ENCODE assay signal across 18 cellular contexts in the genomic region with DNA sequence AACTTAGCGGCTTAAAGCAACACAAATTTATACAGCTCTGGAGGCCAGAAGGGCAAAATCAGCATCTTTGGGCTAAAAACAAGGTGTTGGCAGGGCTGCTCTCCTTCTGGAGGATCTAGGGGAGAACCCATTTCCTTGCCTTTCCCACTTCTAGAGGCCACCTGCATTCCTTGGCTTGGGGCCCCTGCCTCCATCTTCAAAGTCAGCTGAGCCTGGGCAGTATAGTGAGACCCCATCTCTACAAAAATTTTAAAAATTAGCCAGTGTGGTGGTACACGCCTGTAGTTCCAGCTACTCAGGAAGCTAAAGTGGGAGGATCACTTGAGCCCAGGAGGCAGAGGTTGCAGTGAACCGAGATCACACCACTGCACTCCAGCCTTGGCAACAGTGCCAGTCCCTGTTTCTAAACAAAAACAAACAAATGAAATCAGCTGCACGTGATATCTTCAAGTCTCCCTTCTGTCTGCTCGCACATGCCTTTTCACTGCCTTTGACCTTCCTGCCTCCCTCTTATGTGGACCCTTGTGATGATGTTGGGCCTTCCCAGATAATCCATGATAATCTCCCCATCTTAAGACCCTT.
A peak's percentile ranks its signal among the peaks of the same experiment; 100 is the strongest.
DNase-seq lines count a peak whose midpoint lies in the region; ATAC-seq and TF ChIP-seq lines count a peak whose summit lies in the region.
"Had no signal": no experiment of that assay in that cellular context is flagged by ENCODE, and none has a peak within 500 bp of the region (broad histone marks: within the 10 kb centered on the region; RNA-seq: fewer than 3 reads in every experiment).

No MANE protein-coding gene starts in this region.

- no peak overlapping the region for H2AK5ac ChIP-seq in mesenchymal stem cell (ENCODE audit: low read length, severe bottlenecking)

- TF ChIP-seq CTCF in Loucy (conservative IDR thresholded peaks at IDR 0.05; ENCODE audit: low read length) (no peak), brain (conservative IDR thresholded peaks at IDR 0.05) (no peak), GM10248 (IDR thresholded peaks at IDR 0.05; ENCODE audit: control extremely low read depth, extremely low read depth, low read depth, missing control alignments) (no peak)

- H3K9ac ChIP-seq in Loucy (ENCODE audit: low read depth, low read length, poor library complexity, severe bottlenecking) (no peak overlapping the region), mesenchymal stem cell (ENCODE audit: low read length) (no peak overlapping the region)

- H3K4me2 ChIP-seq in Loucy (ENCODE audit: low read depth, low read length, poor library complexity, severe bottlenecking) (no peak overlapping the region), mesenchymal stem cell (ENCODE audit: low read length, poor library complexity, severe bottlenecking) (no peak overlapping the region)

- no peaks in the 10 kb centered on the region for H3F3A ChIP-seq in Loucy (ENCODE audit: low read depth)

- no peak overlapping the region for H2BK5ac ChIP-seq in mesenchymal stem cell (ENCODE audit: low read depth, low read length, poor library complexity, severe bottlenecking)

- DNase-seq in mesenchymal stem cell, result peak; percentile 65
- no peak for DNase-seq in NCI-H446 (lab: John Stamatoyannopoulos, UW)
- DNase-seq in GM10248 (ENCODE audit: extremely low spot score), result no peak
- no peak for DNase-seq in T-cell
- DNase-seq: activated CD8-positive, alpha-beta memory T cell treated with anti-CD3 and anti-CD28 coated beads, Interleukin-2, amount 50 U/mL, for 4 hours; activated naive CD4-positive, alpha-beta T cell; DMS153; glutamatergic neuron; immature natural killer cell; NCI-H2171 treated with DMSO at 0.1 percent for 48 hours; SHP77 treated with DMSO at 0.1 percent for 48 hours; stimulated activated CD4-positive, alpha-beta T cell treated with anti-CD3 and anti-CD28 coated beads, Interleukin-2, amount 100 ng/mL, for 24 hours had no signal

- ATAC-seq in HG03095 (IDR thresholded peaks at IDR 0.05; ENCODE audit: unreplicated experiment) (no peak), T-cell (replicated peaks in 1 of 4) (no peak)

- H3K27ac Mint-ChIP-seq in brain, result peak overlapping the region in 3 of 5 experiments; percentile 23 to 87 (median 44)
- H3K27ac Mint-ChIP-seq in T-cell, result peak overlapping the region in 1 of 2 donors; percentile 17

- peak overlapping the region; percentile 90 to 99 for H2BK12ac ChIP-seq in mesenchymal stem cell (ENCODE audit: low read length in 2 of 2)

- no peaks in the 10 kb centered on the region for H3K79me2 ChIP-seq in Loucy (ENCODE audit: insufficient read depth, low read length)

- no peak overlapping the region for H3K27ac ChIP-seq in mesenchymal stem cell (ENCODE audit: low read length, poor library complexity, severe bottlenecking)
- peak overlapping the region; percentile 71 for H3K27ac ChIP-seq in thymus (ENCODE audit: low read depth)

- peak overlapping the region; percentile 11 for H2BK120ac ChIP-seq in mesenchymal stem cell (ENCODE audit: low read depth, low read length)

- H4K91ac ChIP-seq in mesenchymal stem cell (ENCODE audit: low read length), result peak overlapping the region; percentile 95

- H3K27me3 Mint-ChIP-seq in brain (peaks cover 10% of the 10 kb centered on the region), T-cell (no peaks in the 10 kb centered on the region)

- POLR2A ChIA-PET in GM10248 (lab: Yijun Ruan, JAX) (no interaction called here), T-cell (lab: Charles Lee) (no interaction called here)

- CTCF ChIA-PET in GM10248 (lab: Yijun Ruan, JAX), result interaction anchor here (2.8 kb wide), 1 partner anchor 459 kb away, joined by 15 read pairs; no protein-coding TSS in a partner anchor
- CTCF ChIA-PET in T-cell (lab: Charles Lee), result interaction anchor here (0.6 kb wide), 2 partner anchors 20 to 542 kb away, joined by 3 to 7 read pairs; no protein-coding TSS in a partner anchor

- 79% methylated on average over 5 of the region's 5 CpGs for WGBS in mesenchymal stem cell
- 92% methylated on average over 5 of the region's 5 CpGs for whole genome bisulfite sequencing in thymus

- H4K8ac ChIP-seq in mesenchymal stem cell (ENCODE audit: low read length), result peak overlapping the region; percentile 86

- H3K9me2 ChIP-seq in Loucy (replicated peaks; ENCODE audit: low read depth, low read length), result no peaks in the 10 kb centered on the region

- H3K4me3 Mint-ChIP-seq in brain (no peak overlapping the region), T-cell (no peak overlapping the region)
- H3K4me3 Mint-ChIP-seq: memory B cell had no signal

- no peak overlapping the region for H3K14ac ChIP-seq in mesenchymal stem cell (ENCODE audit: low read length in 2 of 2)

- peak overlapping the region in 1 of 2 experiments; percentile 89 for H3K18ac ChIP-seq in mesenchymal stem cell (ENCODE audit: low read depth in 1 of 2, low read length in 2 of 2)

- H3K4ac ChIP-seq in mesenchymal stem cell (ENCODE audit: low read depth in 1 of 2, low read length in 2 of 2), result peak overlapping the region in 1 of 2 experiments; percentile 87

- H3K9me3 ChIP-seq in Loucy (ENCODE audit: insufficient read depth, low read depth, low read length) (no peaks in the 10 kb centered on the region), mesenchymal stem cell (ENCODE audit: control insufficient read depth, low read length) (peaks cover 3% of the 10 kb centered on the region), thymus (ENCODE audit: control insufficient read depth) (no peaks in the 10 kb centered on the region)
- H3K9me3 ChIP-seq: neutrophil had no signal

- H3K36me3 Mint-ChIP-seq in brain (peaks cover 12% of the 10 kb centered on the region), T-cell (no peaks in the 10 kb centered on the region)

- H3K9me3 Mint-ChIP-seq in brain, result peaks cover 0 to 17% (median 6%) of the 10 kb centered on the region in 5 experiments
- H3K9me3 Mint-ChIP-seq in T-cell, result peaks cover 0 to 4% (median 2%) of the 10 kb centered on the region in 3 donors

- no peak overlapping the region for H3K23ac ChIP-seq in mesenchymal stem cell (ENCODE audit: low read length in 2 of 2)

- H3K79me1 ChIP-seq in mesenchymal stem cell (replicated peaks; ENCODE audit: low read length, poor library complexity, severe bottlenecking), result no peaks in the 10 kb centered on the region

- H3K36me3 ChIP-seq in Loucy (ENCODE audit: insufficient read depth, low read length) (no peaks in the 10 kb centered on the region), mesenchymal stem cell (ENCODE audit: control insufficient read depth in 1 of 2, insufficient read depth in 2 of 2, low read depth in 1 of 2, low read length in 2 of 2) (no peaks in the 10 kb centered on the region), thymus (ENCODE audit: control insufficient read depth, insufficient read depth) (no peaks in the 10 kb centered on the region)
- H3K36me3 ChIP-seq: neutrophil had no signal

- H3K4me3 ChIP-seq in Loucy (ENCODE audit: low read length, poor library complexity, severe bottlenecking) (no peak overlapping the region), mesenchymal stem cell (ENCODE audit: insufficient read depth in 1 of 2, low read depth in 1 of 2, low read length in 2 of 2) (no peak overlapping the region), thymus (ENCODE audit: low read length) (no peak overlapping the region)

- H2BK15ac ChIP-seq in mesenchymal stem cell (ENCODE audit: low read depth, poor library complexity, severe bottlenecking), result no peak overlapping the region

- no peaks in the 10 kb centered on the region for H4K20me1 ChIP-seq in Loucy (ENCODE audit: insufficient read depth, low read length, poor library complexity, severe bottlenecking)

- peaks cover 13% of the 10 kb centered on the region for H3K4me1 ChIP-seq in Loucy (ENCODE audit: insufficient read depth, low read length, poor library complexity, severe bottlenecking)
- H3K4me1 ChIP-seq in mesenchymal stem cell (ENCODE audit: control insufficient read depth, insufficient read depth, low read depth, low read length), result peaks cover 11% of the 10 kb centered on the region
- H3K4me1 ChIP-seq in thymus (ENCODE audit: control insufficient read depth, insufficient read depth, low read length), result peaks cover 38% of the 10 kb centered on the region

- peaks cover 56% of the 10 kb centered on the region for H3K4me1 Mint-ChIP-seq in brain
- H3K4me1 Mint-ChIP-seq in T-cell, result peaks cover 14 to 30% (median 17%) of the 10 kb centered on the region in 3 donors

- H2AFZ ChIP-seq in Loucy (ENCODE audit: low read length) (0 out of 2 replicates have a peak overlapping the region, but pooled peaks have one; percentile 52), mesenchymal stem cell (ENCODE audit: low read depth, low read length) (no peak overlapping the region)

- H3K27me3 ChIP-seq in Loucy (ENCODE audit: insufficient read depth, low read length, poor library complexity, severe bottlenecking) (no peaks in the 10 kb centered on the region), mesenchymal stem cell (ENCODE audit: control insufficient read depth in 1 of 2, insufficient read depth in 1 of 2, low read length in 2 of 2) (no peaks in the 10 kb centered on the region), thymus (ENCODE audit: control insufficient read depth, insufficient read depth) (no peaks in the 10 kb centered on the region)
- H3K27me3 ChIP-seq: neutrophil had no signal
